14 cellular contexts compared by ENCODE assay signal in the genomic region with DNA sequence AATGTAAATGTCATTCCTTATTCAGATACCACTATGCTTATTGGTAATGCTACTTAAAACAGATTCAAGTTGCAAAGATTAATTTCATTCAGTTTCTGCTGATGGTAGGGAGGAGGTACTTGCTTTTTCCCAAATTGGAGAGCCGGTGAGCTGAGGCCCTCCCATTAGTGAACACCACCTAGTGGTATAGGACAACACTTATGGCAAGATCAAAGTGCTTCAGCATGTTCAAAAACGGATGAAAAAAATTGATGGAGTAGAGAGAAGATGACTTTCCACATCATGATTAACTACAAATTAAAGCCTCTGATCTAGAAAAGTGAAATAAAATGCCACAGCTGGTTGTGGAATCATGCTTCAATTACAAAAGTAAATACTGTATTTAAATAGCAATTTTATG.
DNase-seq lines count a peak whose midpoint lies in the region; TF ChIP-seq lines count a peak whose summit lies in the region.
"Had no signal": no experiment of that assay in that cellular context is flagged by ENCODE, and none has a peak within 500 bp of the region (broad histone marks: within the 10 kb centered on the region; RNA-seq: fewer than 3 reads in every experiment).

No MANE protein-coding gene starts in this region.

- DNase-seq in NCI-H2171 treated with DMSO at 0.1 percent for 48 hours (lab: John Stamatoyannopoulos, UW) (peak; percentile 1), NCI-H2171 (lab: John Stamatoyannopoulos, UW) (no peak), Karpas-422 (peak; percentile 45), chondrocyte (ENCODE audit: low spot score) (no peak), neural progenitor cell (ENCODE audit: low spot score) (peak; percentile 5), NCI-H146 treated with DMSO at 0.1 percent for 48 hours (lab: John Stamatoyannopoulos, UW; ENCODE audit: unreplicated experiment) (no peak), NCI-H345 treated with DMSO at 0.1 percent for 48 hours (lab: John Stamatoyannopoulos, UW; ENCODE audit: unreplicated experiment) (no peak)
- DNase-seq in activated CD8-positive, alpha-beta memory T cell treated with anti-CD3 and anti-CD28 coated beads for 24 hours, result no peak
- DNase-seq: caudate nucleus, left cardiac atrium, NCI-H2081 treated with DMSO at 0.1 percent for 48 hours had no signal

- H3K79me2 ChIP-seq in Karpas-422 (ENCODE audit: low read length) (no peaks in the 10 kb centered on the region), neural progenitor cell (ENCODE audit: low read depth) (no peaks in the 10 kb centered on the region)

- H3K9ac ChIP-seq in Karpas-422 (ENCODE audit: low read length) (no peak overlapping the region), neural progenitor cell (no peak overlapping the region)
- H3K9ac ChIP-seq: BLaER1 treated with 17β-estradiol and CSF1 and Interleukin-3, amounts not matched to agents 10 nM and 100 nM had no signal

- H3K9me3 Mint-ChIP-seq in chondrocyte (ENCODE audit: low read depth) (no peaks in the 10 kb centered on the region), neural progenitor cell (no peaks in the 10 kb centered on the region)
- H3K9me3 Mint-ChIP-seq: activated T-helper 1 cell treated with anti-CD3 and anti-CD28 coated beads, Interleukin-12 subunit alpha, Interleukin-12 subunit beta, Interleukin-2, Interleukin-4 antibody, amounts not matched to agents 30 ng/mL and 10 ng/mL and 1 ng/mL, durations not matched to agents 14 hours and 24 hours and 36 hours had no signal

- H3K27me3 ChIP-seq in Karpas-422 (ENCODE audit: low read length) (no peaks in the 10 kb centered on the region), neural progenitor cell (no peaks in the 10 kb centered on the region)

- H3K4me1 Mint-ChIP-seq in chondrocyte (ENCODE audit: low read depth) (peaks cover 3% of the 10 kb centered on the region), neural progenitor cell (no peaks in the 10 kb centered on the region)

- H3K27ac Mint-ChIP-seq in chondrocyte (ENCODE audit: unreplicated experiment) (no peak overlapping the region), neural progenitor cell (no peak overlapping the region)
- H3K27ac Mint-ChIP-seq: activated T-helper 1 cell treated with anti-CD3 and anti-CD28 coated beads, Interleukin-12 subunit alpha, Interleukin-12 subunit beta, Interleukin-2, Interleukin-4 antibody, amounts not matched to agents 30 ng/mL and 10 ng/mL and 1 ng/mL, durations not matched to agents 14 hours and 24 hours and 36 hours had no signal

- no peak overlapping the region for H3K4me3 ChIP-seq in Karpas-422 (ENCODE audit: low read length)
- no peak overlapping the region for H3K4me3 ChIP-seq in neural progenitor cell
- H3K4me3 ChIP-seq: BLaER1 treated with 17β-estradiol and CSF1 and Interleukin-3, amounts not matched to agents 10 nM and 100 nM; SJSA1 had no signal

- H3K4me1 ChIP-seq in Karpas-422 (ENCODE audit: low read length) (no peaks in the 10 kb centered on the region), neural progenitor cell (no peaks in the 10 kb centered on the region)
- H3K4me1 ChIP-seq: BLaER1 treated with 17β-estradiol and CSF1 and Interleukin-3, amounts not matched to agents 10 nM and 100 nM; SJSA1 had no signal

- H2AFZ ChIP-seq in Karpas-422 (ENCODE audit: low read length), result no peak overlapping the region
- H2AFZ ChIP-seq in neural progenitor cell (replicated peaks), result no peak overlapping the region

- H3K9me3 ChIP-seq in Karpas-422 (ENCODE audit: low read length), result no peaks in the 10 kb centered on the region
- H3K9me3 ChIP-seq in neural progenitor cell (ENCODE audit: low read depth), result peaks cover 8% of the 10 kb centered on the region
- H3K9me3 ChIP-seq: BLaER1 treated with 17β-estradiol and CSF1 and Interleukin-3, amounts not matched to agents 10 nM and 100 nM; SJSA1 had no signal

- no peaks in the 10 kb centered on the region for H3F3A ChIP-seq in neural progenitor cell (ENCODE audit: low read depth)

- H4K20me1 ChIP-seq in Karpas-422 (ENCODE audit: insufficient read depth, low read depth, low read length) (no peaks in the 10 kb centered on the region), neural progenitor cell (ENCODE audit: low read depth) (no peaks in the 10 kb centered on the region)

- H3K27ac ChIP-seq in Karpas-422 (ENCODE audit: low read length), result no peak overlapping the region
- H3K27ac ChIP-seq in neural progenitor cell, result no peak overlapping the region
- H3K27ac ChIP-seq: BLaER1 treated with 17β-estradiol and CSF1 and Interleukin-3, amounts not matched to agents 10 nM and 100 nM; SJSA1 had no signal

- TF ChIP-seq CTCF in chondrocyte (IDR thresholded peaks at IDR 0.05) (peak; percentile 54), neural progenitor cell (IDR thresholded peaks at IDR 0.05) (peak; percentile 44)

- H3K9me2 ChIP-seq in Karpas-422 (replicated peaks; ENCODE audit: insufficient read depth, low read length), result no peaks in the 10 kb centered on the region

- no peaks in the 10 kb centered on the region for H3K36me3 ChIP-seq in Karpas-422 (ENCODE audit: insufficient read depth, low read length)
- no peaks in the 10 kb centered on the region for H3K36me3 ChIP-seq in neural progenitor cell
- H3K36me3 ChIP-seq: SJSA1 had no signal

- H3K27me3 Mint-ChIP-seq in chondrocyte (ENCODE audit: low read depth) (no peaks in the 10 kb centered on the region), neural progenitor cell (ENCODE audit: insufficient read depth, low read depth) (no peaks in the 10 kb centered on the region)

- no peak overlapping the region for H3K4me2 ChIP-seq in Karpas-422 (ENCODE audit: low read depth, low read length, poor library complexity, severe bottlenecking)
- H3K4me2 ChIP-seq in neural progenitor cell, result no peak overlapping the region
- H3K4me2 ChIP-seq: BLaER1 treated with 17β-estradiol and CSF1 and Interleukin-3, amounts not matched to agents 10 nM and 100 nM had no signal

- H3K4me3 Mint-ChIP-seq in chondrocyte (ENCODE audit: unreplicated experiment), result no peak overlapping the region
- H3K4me3 Mint-ChIP-seq in neural progenitor cell, result no peak overlapping the region
- H3K4me3 Mint-ChIP-seq: activated T-helper 1 cell treated with anti-CD3 and anti-CD28 coated beads, Interleukin-12 subunit alpha, Interleukin-12 subunit beta, Interleukin-2, Interleukin-4 antibody, amounts not matched to agents 30 ng/mL and 10 ng/mL and 1 ng/mL, durations not matched to agents 14 hours and 24 hours and 36 hours had no signal

- H3K36me3 Mint-ChIP-seq in chondrocyte (ENCODE audit: low read depth) (no peaks in the 10 kb centered on the region), neural progenitor cell (no peaks in the 10 kb centered on the region)

Comparison
In these comparisons a context has a peak if more than half of its experiments do, and no peak if none do; other contexts are left out.
1. DNase-seq: peak in NCI-H2171 treated with DMSO at 0.1 percent for 48 hours (single experiment), Karpas-422 (single experiment) and neural progenitor cell (single experiment); none in NCI-H2171 (single experiment), chondrocyte (single experiment), NCI-H146 treated with DMSO at 0.1 percent for 48 hours (single experiment), activated CD8-positive, alpha-beta memory T cell treated with anti-CD3 and anti-CD28 coated beads for 24 hours (single experiment) and NCI-H345 treated with DMSO at 0.1 percent for 48 hours (single experiment).